ENCODE assay signal across 26 cellular contexts in genomic region chr12:119456824-119457223, GRCh38.
"Had no signal": no experiment of that assay in that cellular context is flagged by ENCODE, and none has a peak within 500 bp of the region (broad histone marks: within the 10 kb centered on the region; RNA-seq: fewer than 3 reads in every experiment).

No MANE protein-coding gene starts in this region.

- H3K27ac ChIP-seq: adrenal gland, body of pancreas, epithelial cell of prostate, esophagus squamous epithelium, gastroesophageal sphincter, heart right ventricle had no signal

- H3K4me3 ChIP-seq: adrenal gland, body of pancreas, esophagus squamous epithelium, gastroesophageal sphincter, heart right ventricle had no signal

- H3K36me3 ChIP-seq: adrenal gland, esophagus squamous epithelium, gastroesophageal sphincter, heart right ventricle had no signal

- H3K4me1 ChIP-seq: adrenal gland, body of pancreas, esophagus squamous epithelium, gastroesophageal sphincter, heart right ventricle had no signal

- H3K27me3 ChIP-seq: adrenal gland, body of pancreas, esophagus squamous epithelium had no signal

- ATAC-seq: activated CD8-positive, alpha-beta T cell treated with anti-CD3 and anti-CD28 coated beads for 36 hours; activated naive CD8-positive, alpha-beta T cell treated with anti-CD3 and anti-CD28 coated beads, Interleukin-2, amount 50 U/mL, for 24 hours; activated T-cell treated with anti-CD3 and anti-CD28 coated beads, Interleukin-2, amount 50 U/mL, for 4 hours; body of pancreas; effector memory CD8-positive, alpha-beta T cell; gastroesophageal sphincter; heart right ventricle had no signal

- DNase-seq: activated CD4-positive, alpha-beta T cell treated with anti-CD3 and anti-CD28 coated beads for 48 hours; activated CD4-positive, alpha-beta T cell treated with anti-CD3 and anti-CD28 coated beads, Interleukin-2, amount 50 U/mL, for 1 hour; activated CD4-positive, alpha-beta T cell treated with anti-CD3 and anti-CD28 coated beads, Interleukin-2, amount 50 U/mL, for 48 hours; activated CD8-positive, alpha-beta memory T cell treated with anti-CD3 and anti-CD28 coated beads for 24 hours; activated CD8-positive, alpha-beta T cell treated with anti-CD3 and anti-CD28 coated beads for 36 hours; activated effector memory CD4-positive, alpha-beta T cell treated with anti-CD3 and anti-CD28 coated beads, Interleukin-2, amount 50 U/mL, for 16 hours; activated naive CD4-positive, alpha-beta T cell treated with anti-CD3 and anti-CD28 coated beads for 36 hours; activated naive CD8-positive, alpha-beta T cell treated with anti-CD3 and anti-CD28 coated beads for 36 hours; activated naive CD8-positive, alpha-beta T cell treated with anti-CD3 and anti-CD28 coated beads, Interleukin-2, amount 50 U/mL, for 24 hours; activated T-cell treated with anti-CD3 and anti-CD28 coated beads, Interleukin-2, amount 50 U/mL, for 4 hours; adrenal gland; amygdala; aorta; body of pancreas; caudate nucleus; cortex of kidney; dermis blood vessel endothelial cell; effector CD4-positive, alpha-beta T cell; effector memory CD8-positive, alpha-beta T cell; esophagus squamous epithelium; foreskin melanocyte; heart right ventricle; T-helper 2 cell had no signal

- H3K9me3 ChIP-seq: adrenal gland, body of pancreas had no signal

- FAIRE-seq: colon had no signal
